ENCODE assay signal across 24 cellular contexts in genomic region chr10:121392657-121393056, GRCh38.
DNase-seq lines count a peak whose midpoint lies in the region; ATAC-seq, FAIRE-seq and TF ChIP-seq lines count a peak whose summit lies in the region.
"Had no signal": no experiment of that assay in that cellular context is flagged by ENCODE, and none has a peak within 500 bp of the region (broad histone marks: within the 10 kb centered on the region; RNA-seq: fewer than 3 reads in every experiment).

No MANE protein-coding gene starts in this region.

- H3K27ac Mint-ChIP-seq in T-helper 2 cell treated with Interferon-gamma antibody and Interleukin-4, amounts not matched to agents 5 μg/mL and 100 μg/mL, for 36 hours, result no peak overlapping the region
- H3K27ac Mint-ChIP-seq: CD4-positive, CD25-positive, alpha-beta regulatory T cell had no signal

- no peaks in the 10 kb centered on the region for H3K9me2 ChIP-seq in MM.1S (replicated peaks; ENCODE audit: insufficient read depth, low read length)

- no peaks in the 10 kb centered on the region for H3K27me3 Mint-ChIP-seq in T-helper 2 cell treated with Interferon-gamma antibody and Interleukin-4, amounts not matched to agents 5 μg/mL and 100 μg/mL, for 36 hours (ENCODE audit: low read depth)
- H3K27me3 Mint-ChIP-seq: CD4-positive, CD25-positive, alpha-beta regulatory T cell had no signal

- no peak overlapping the region for H2BK12ac ChIP-seq in H1 (ENCODE audit: low read depth, low read length)

- FAIRE-seq in H1 (lab: Jason Lieb, UNC), result peak; percentile 57
- FAIRE-seq: GM19239, H54 had no signal

- H3K79me2 ChIP-seq in MM.1S (ENCODE audit: low read length), result no peaks in the 10 kb centered on the region
- no peaks in the 10 kb centered on the region for H3K79me2 ChIP-seq in H1 (ENCODE audit: control insufficient read depth in 1 of 2, insufficient read depth in 2 of 2, low read length in 2 of 2)

- TF ChIP-seq POLR2A in H1 (IDR thresholded peaks at IDR 0.05; ENCODE audit: control extremely low read depth in 1 of 2, low read depth in 2 of 2, low read length in 2 of 2), result no peak
- no peak for TF ChIP-seq POLR2A in thyroid gland (IDR thresholded peaks at IDR 0.05)
- TF ChIP-seq POLR2A in tibial nerve (IDR thresholded peaks at IDR 0.05), result no peak

- no peak overlapping the region for H4K8ac ChIP-seq in H1 (ENCODE audit: extremely low read depth, insufficient read depth, low read length)

- H3K23ac ChIP-seq in H1 (ENCODE audit: insufficient read length), result no peak overlapping the region

- CTCF ChIA-PET in H1 (lab: Charles Lee; ENCODE audit: partially characterized antibody), result interaction anchor here (0.6 to 1.6 kb wide), 3 partner anchors 8 to 14 kb away, joined by 3 to 5 read pairs (median 3); no protein-coding TSS in a partner anchor

- no peaks in the 10 kb centered on the region for H3K9me3 Mint-ChIP-seq in T-helper 2 cell treated with Interferon-gamma antibody and Interleukin-4, amounts not matched to agents 5 μg/mL and 100 μg/mL, for 36 hours

- H3K79me1 ChIP-seq in H1 (ENCODE audit: low read depth, low read length), result no peaks in the 10 kb centered on the region

- 93% methylated on average over 6 of the region's 6 CpGs; no CpG with 5 or more reads in 1 of the 2 experiments for WGBS in H1 (ENCODE audit: extremely low coverage in 1 of 2, insufficient coverage in 1 of 2, insufficient read length in 1 of 2, insufficient replicate concordance in 2 of 2, low coverage in 1 of 2, low lambda C conversion rate in 2 of 2, missing lambda C conversion rate in 1 of 2), 2 experiments
- 37% methylated on average over 6 of the region's 6 CpGs for WGBS in thyroid gland, 2 donors
- 85 to 86% methylated on average over 6 of the region's 6 CpGs for WGBS in tibial nerve, 2 donors

- H3K4ac ChIP-seq in H1 (replicated peaks; ENCODE audit: insufficient read length, low read depth, low read length), result no peak overlapping the region

- H3K27ac ChIP-seq in MM.1S (ENCODE audit: low read length) (peak overlapping the region; percentile 80), H1 (ENCODE audit: low read depth, low read length) (no peak overlapping the region), left lung (no peak overlapping the region), thyroid gland (peak overlapping the region in 2 of 3 donors; percentile 19 to 44), tibial nerve (no peak overlapping the region), left ventricle myocardium inferior (replicated peaks) (no peak overlapping the region)
- H3K27ac ChIP-seq: HL-60 had no signal

- H3K9ac ChIP-seq in MM.1S (ENCODE audit: low read length) (peak overlapping the region; percentile 54; the same call in 1 of the 2 replicates), H1 (replicated peaks in 1 of 4; ENCODE audit: extremely low read depth in 1 of 4, low read depth in 3 of 4, low read length in 3 of 4) (no peak overlapping the region)

- H2AFZ ChIP-seq in MM.1S (ENCODE audit: low read length), result peak overlapping the region; percentile 74
- peak overlapping the region; percentile 58; the same call in 1 of the 2 replicates for H2AFZ ChIP-seq in H1 (ENCODE audit: low read length)

- H3K4me2 ChIP-seq in MM.1S (ENCODE audit: low read depth, low read length), result peak overlapping the region; percentile 94
- no peak overlapping the region for H3K4me2 ChIP-seq in H1 (ENCODE audit: insufficient read depth in 1 of 2, low read depth in 2 of 2, low read length in 2 of 2)

- no peak overlapping the region for H2AK5ac ChIP-seq in H1 (ENCODE audit: low read depth, low read length)

- no peaks in the 10 kb centered on the region for H3K27me3 ChIP-seq in MM.1S (replicated peaks; ENCODE audit: insufficient read depth, low read length)
- H3K27me3 ChIP-seq in H1 (replicated peaks in 1 of 4; ENCODE audit: control insufficient read depth in 3 of 4, extremely low read depth in 1 of 4, insufficient read depth in 3 of 4, low read length in 3 of 4), result no peaks in the 10 kb centered on the region
- H3K27me3 ChIP-seq in left lung, result peaks cover 0 to 5% of the 10 kb centered on the region in 2 donors
- H3K27me3 ChIP-seq in thyroid gland, result no peaks in the 10 kb centered on the region
- H3K27me3 ChIP-seq in tibial nerve, result no peaks in the 10 kb centered on the region
- H3K27me3 ChIP-seq in left ventricle myocardium inferior (ENCODE audit: low read depth), result no peaks in the 10 kb centered on the region

- H2BK5ac ChIP-seq in H1 (ENCODE audit: low read depth, low read length), result no peak overlapping the region

- no peak overlapping the region for H3K14ac ChIP-seq in H1 (ENCODE audit: insufficient read length)

- H3K4me3 ChIP-seq in MM.1S (ENCODE audit: low read length), result peak overlapping the region; percentile 36
- H3K4me3 ChIP-seq in H1 (ENCODE audit: extremely low read depth in 1 of 4, insufficient read depth in 2 of 4, low read depth in 3 of 4, low read length in 4 of 4), result no peak overlapping the region
- H3K4me3 ChIP-seq in left lung, result no peak overlapping the region
- no peak overlapping the region for H3K4me3 ChIP-seq in thyroid gland (replicated peaks in 1 of 3)
- H3K4me3 ChIP-seq in tibial nerve, result no peak overlapping the region
- H3K4me3 ChIP-seq in left ventricle myocardium inferior, result no peak overlapping the region

- no peak overlapping the region for H3K4me3 Mint-ChIP-seq in T-helper 2 cell treated with Interferon-gamma antibody and Interleukin-4, amounts not matched to agents 5 μg/mL and 100 μg/mL, for 36 hours
- H3K4me3 Mint-ChIP-seq: CD4-positive, CD25-positive, alpha-beta regulatory T cell had no signal

- no peak overlapping the region for H3K18ac ChIP-seq in H1 (ENCODE audit: extremely low read depth, low read length)

- peaks cover 11% of the 10 kb centered on the region for H3F3A ChIP-seq in MM.1S (ENCODE audit: insufficient read depth, low read length)

- H3K9me3 ChIP-seq in MM.1S (replicated peaks; ENCODE audit: insufficient read depth, low read length) (no peaks in the 10 kb centered on the region), H1 (ENCODE audit: insufficient read depth in 2 of 2, low read depth in 1 of 2, low read length in 1 of 2) (no peaks in the 10 kb centered on the region), left lung (no peaks in the 10 kb centered on the region), thyroid gland (no peaks in the 10 kb centered on the region), tibial nerve (no peaks in the 10 kb centered on the region), left ventricle myocardium inferior (replicated peaks) (peaks cover 7% of the 10 kb centered on the region)

- intact Hi-C loops in left lung (cut with DNase I) (no loop called here), thyroid gland (cut with DNase I) (no loop called here), left ventricle myocardium inferior (cut with micrococcal nuclease) (no loop called here)

- TF ChIP-seq CTCF in MM.1S (IDR thresholded peaks at IDR 0.05; ENCODE audit: low read length) (peak; percentile 21), H1 (IDR thresholded peaks at IDR 0.05; ENCODE audit: control extremely low read depth in 1 of 3, insufficient read depth in 1 of 3, low read depth in 1 of 3, low read length in 3 of 3) (no peak), left lung (IDR thresholded peaks at IDR 0.05) (no peak), thyroid gland (IDR thresholded peaks at IDR 0.05) (peak in 4 of 6 experiments; percentile 44 to 62 (median 50)), tibial nerve (IDR thresholded peaks at IDR 0.05) (no peak), left ventricle myocardium inferior (IDR thresholded peaks at IDR 0.05; ENCODE audit: borderline replicate concordance) (no peak)

- H4K5ac ChIP-seq in H1 (ENCODE audit: insufficient read length, low read depth, low read length), result no peak overlapping the region

- H2BK15ac ChIP-seq in H1 (ENCODE audit: low read length), result no peak overlapping the region

- H4K91ac ChIP-seq in H1 (replicated peaks; ENCODE audit: insufficient read length, low read length), result no peak overlapping the region

- DNase-seq in MM.1S, result peak; percentile 41
- DNase-seq in H1 (ENCODE audit: low read depth in 1 of 2, low spot score in 2 of 2), result no peak
- DNase-seq in left lung, result no peak
- peak; percentile 52 to 56 for DNase-seq in thyroid gland
- no peak for DNase-seq in T-helper 2 cell treated with Interferon-gamma antibody and Interleukin-4, amounts not matched to agents 5 μg/mL and 100 μg/mL, for 36 hours (ENCODE audit: low spot score)
- DNase-seq in tibial nerve (ENCODE audit: low spot score in 2 of 2), result no peak
- no peak for DNase-seq in left ventricle myocardium inferior
- DNase-seq: CD4-positive, CD25-positive, alpha-beta regulatory T cell; EL; GF-D8; KBM-7; MV-4-11; NCI-H1105 treated with DMSO at 0.1 percent for 48 hours; NCI-H1694; NCI-H2081; NCI-H2171; NCI-H345; NCI-H524; NCI-H774; SHP77 had no signal

- H2BK120ac ChIP-seq in H1 (replicated peaks; ENCODE audit: low read depth, low read length), result no peak overlapping the region

- no peaks in the 10 kb centered on the region for H3K36me3 ChIP-seq in MM.1S (replicated peaks; ENCODE audit: insufficient read depth, low read length)
- no peaks in the 10 kb centered on the region for H3K36me3 ChIP-seq in H1 (ENCODE audit: control insufficient read depth in 2 of 4, insufficient read depth in 4 of 4, low read length in 3 of 4)
- no peaks in the 10 kb centered on the region for H3K36me3 ChIP-seq in left lung
- H3K36me3 ChIP-seq in thyroid gland, result no peaks in the 10 kb centered on the region
- no peaks in the 10 kb centered on the region for H3K36me3 ChIP-seq in tibial nerve
- H3K36me3 ChIP-seq in left ventricle myocardium inferior, result no peaks in the 10 kb centered on the region

- POLR2A ChIA-PET in H1 (lab: Charles Lee; ENCODE audit: partially characterized antibody), result no interaction called here

- TF ChIP-seq RAD21 in H1 (IDR thresholded peaks at IDR 0.05 in 1 of 2, conservative IDR thresholded peaks at IDR 0.05 in 1 of 2; ENCODE audit: low read depth in 2 of 2, low read length in 2 of 2), result 0 out of 4 replicates have a peak, but pooled peaks of 1 of the 2 experiments have one; percentile 9

- ATAC-seq in left lung, result peak; percentile 58
- no peak for ATAC-seq in HG02885 (IDR thresholded peaks at IDR 0.05; ENCODE audit: poor library complexity, unreplicated experiment)

- H4K20me1 ChIP-seq in MM.1S (ENCODE audit: insufficient read depth, low read length) (no peaks in the 10 kb centered on the region), H1 (replicated peaks in 1 of 2; ENCODE audit: control insufficient read depth in 1 of 2, insufficient read depth in 2 of 2, low read length in 2 of 2) (no peaks in the 10 kb centered on the region)

- TF ChIP-seq EP300 in H1 (IDR thresholded peaks at IDR 0.05; ENCODE audit: borderline replicate concordance in 1 of 2, low read depth in 2 of 2, low read length in 2 of 2) (no peak), tibial nerve (IDR thresholded peaks at IDR 0.05) (no peak)

- H3K56ac ChIP-seq in H1 (replicated peaks; ENCODE audit: insufficient read length, low read depth, low read length), result no peak overlapping the region

- no peaks in the 10 kb centered on the region for H3K4me1 Mint-ChIP-seq in T-helper 2 cell treated with Interferon-gamma antibody and Interleukin-4, amounts not matched to agents 5 μg/mL and 100 μg/mL, for 36 hours (ENCODE audit: low read depth)
- H3K4me1 Mint-ChIP-seq: CD4-positive, CD25-positive, alpha-beta regulatory T cell had no signal

- H3K4me1 ChIP-seq in MM.1S (ENCODE audit: low read length) (peaks cover 17% of the 10 kb centered on the region), H1 (replicated peaks in 1 of 4; ENCODE audit: control insufficient read depth in 3 of 4, insufficient read depth in 4 of 4, low read length in 3 of 4) (no peaks in the 10 kb centered on the region; a peak in 1 of 7 replicates), left lung (no peaks in the 10 kb centered on the region), thyroid gland (peaks cover 7 to 9% of the 10 kb centered on the region in 2 donors), tibial nerve (no peaks in the 10 kb centered on the region), left ventricle myocardium inferior (peaks cover 14% of the 10 kb centered on the region)

- no peak overlapping the region for H2BK20ac ChIP-seq in H1 (ENCODE audit: low read length)

- no peaks in the 10 kb centered on the region for H3K36me3 Mint-ChIP-seq in T-helper 2 cell treated with Interferon-gamma antibody and Interleukin-4, amounts not matched to agents 5 μg/mL and 100 μg/mL, for 36 hours (ENCODE audit: low read depth)
- H3K36me3 Mint-ChIP-seq: CD4-positive, CD25-positive, alpha-beta regulatory T cell had no signal

- no peaks in the 10 kb centered on the region for H3K23me2 ChIP-seq in H1 (ENCODE audit: low read depth, low read length)

Comparison
In these comparisons a context has a peak if more than half of its experiments do, and no peak if none do; other contexts are left out.
1. DNase-seq: peak in MM.1S (single experiment) and thyroid gland (2 of 2); none in H1 (0 of 2), left lung (0 of 2), T-helper 2 cell treated with Interferon-gamma antibody and Interleukin-4, amounts not matched to agents 5 μg/mL and 100 μg/mL, for 36 hours (single experiment), tibial nerve (0 of 2) and left ventricle myocardium inferior (single experiment).
2. H3K27ac ChIP-seq: peak in MM.1S (single experiment) and thyroid gland (2 of 3); none in H1 (single experiment), left lung (0 of 2), tibial nerve (0 of 4) and left ventricle myocardium inferior (single experiment).
3. CTCF ChIP-seq: peak in MM.1S (single experiment) and thyroid gland (4 of 6); none in H1 (0 of 3), left lung (0 of 2), tibial nerve (0 of 5) and left ventricle myocardium inferior (single experiment).